ENCODE assay signal across 26 cellular contexts in genomic region chr18:42196651-42197050, GRCh38.
DNase-seq lines count a peak whose midpoint lies in the region; ATAC-seq, FAIRE-seq and TF ChIP-seq lines count a peak whose summit lies in the region.
"Had no signal": no experiment of that assay in that cellular context is flagged by ENCODE, and none has a peak within 500 bp of the region (broad histone marks: within the 10 kb centered on the region; RNA-seq: fewer than 3 reads in every experiment).

No MANE protein-coding gene starts in this region.

- H3K36me3 ChIP-seq in bronchial epithelial cell (ENCODE audit: control insufficient read depth, insufficient read depth, low read length) = no peaks in the 10 kb centered on the region
- no peaks in the 10 kb centered on the region for H3K36me3 ChIP-seq in mesodermal cell (ENCODE audit: control insufficient read depth, insufficient read depth, low read length)

- in situ Hi-C loops in Caki2 (cut with HindIII; ENCODE audit: low pct_unique_long_range_greater_than_20kb, low sequenced_read_pairs) = no loop called here

- H3K27ac Mint-ChIP-seq in T-helper 17 cell = no peak overlapping the region
- H3K27ac Mint-ChIP-seq: activated CD8-positive, alpha-beta T cell treated with anti-CD3 and anti-CD28 coated beads for 36 hours; stimulated activated effector memory CD8-positive, alpha-beta T cell treated with anti-CD3 and anti-CD28 coated beads, Interleukin-12 subunit alpha, Interleukin-12 subunit beta, amount 100 ng/mL, for 72 hours; T-cell had no signal

- H3K4me3 Mint-ChIP-seq in T-helper 17 cell = no peak overlapping the region
- H3K4me3 Mint-ChIP-seq: activated CD8-positive, alpha-beta T cell treated with anti-CD3 and anti-CD28 coated beads for 36 hours; stimulated activated effector memory CD8-positive, alpha-beta T cell treated with anti-CD3 and anti-CD28 coated beads, Interleukin-12 subunit alpha, Interleukin-12 subunit beta, amount 100 ng/mL, for 72 hours; T-cell had no signal

- no peaks in the 10 kb centered on the region for H3K36me3 Mint-ChIP-seq in T-helper 17 cell (ENCODE audit: low read depth)
- H3K36me3 Mint-ChIP-seq: stimulated activated effector memory CD8-positive, alpha-beta T cell treated with anti-CD3 and anti-CD28 coated beads, Interleukin-12 subunit alpha, Interleukin-12 subunit beta, amount 100 ng/mL, for 72 hours; T-cell had no signal

- DNase-seq in Caki2 (ENCODE audit: low read depth) = peak; percentile 35
- peak; percentile 28 for DNase-seq in LHCN-M2 (ENCODE audit: low read depth)
- peak; percentile 35 for DNase-seq in bronchial epithelial cell (ENCODE audit: low read depth)
- no peak for DNase-seq in GDM1 (lab: John Stamatoyannopoulos, UW)
- DNase-seq in NCI-H2107 treated with DMSO at 0.1 percent for 48 hours (lab: John Stamatoyannopoulos, UW; ENCODE audit: unreplicated experiment) = no peak
- DNase-seq in T-helper 17 cell = no peak
- DNase-seq: activated CD4-positive, alpha-beta T cell treated with anti-CD3 and anti-CD28 coated beads for 1 hour; activated CD8-positive, alpha-beta T cell treated with anti-CD3 and anti-CD28 coated beads for 36 hours; activated gamma-delta T cell; cortex of kidney; GOT3; KBM-7; mesendoderm; NCI-H2171; NCI-H524 treated with DMSO at 0.1 percent for 48 hours; nucleus accumbens; small intestine; stimulated activated CD4-positive, alpha-beta T cell treated with anti-CD3 and anti-CD28 coated beads, Interleukin-2, amount 100 ng/mL, for 24 hours; T-cell had no signal

- no peak for FAIRE-seq in bronchial epithelial cell (lab: Jason Lieb, UNC)
- FAIRE-seq: endometrium, GM18507, small intestine had no signal

- no peaks in the 10 kb centered on the region for H3K4me1 Mint-ChIP-seq in T-helper 17 cell
- H3K4me1 Mint-ChIP-seq: stimulated activated effector memory CD8-positive, alpha-beta T cell treated with anti-CD3 and anti-CD28 coated beads, Interleukin-12 subunit alpha, Interleukin-12 subunit beta, amount 100 ng/mL, for 72 hours; T-cell had no signal

- H3K27me3 ChIP-seq in bronchial epithelial cell (ENCODE audit: control insufficient read depth, insufficient read depth, low read length) = no peaks in the 10 kb centered on the region

- no peak overlapping the region for H3K4me3 ChIP-seq in bronchial epithelial cell (ENCODE audit: low read depth, low read length)
- no peak overlapping the region for H3K4me3 ChIP-seq in mesodermal cell (ENCODE audit: extremely low read depth, insufficient read depth, low read length, poor library complexity, severe bottlenecking)

- H3K4me1 ChIP-seq in mesodermal cell (ENCODE audit: control insufficient read depth, insufficient read depth, low read length, poor library complexity, severe bottlenecking) = peaks cover 26% of the 10 kb centered on the region

- no peaks in the 10 kb centered on the region for H3K9me3 ChIP-seq in mesodermal cell (ENCODE audit: control insufficient read depth, low read length)
- H3K9me3 ChIP-seq in T-helper 17 cell (ENCODE audit: control insufficient read depth, low read length, poor library complexity, severe bottlenecking) = no peaks in the 10 kb centered on the region

- TF ChIP-seq CTCF in bronchial epithelial cell (IDR thresholded peaks at IDR 0.05; ENCODE audit: insufficient read depth, low read length, severe bottlenecking) = no peak

- ATAC-seq in HG02970 (IDR thresholded peaks at IDR 0.05; ENCODE audit: low FRiP score, unreplicated experiment) = no peak
- ATAC-seq in T-helper 17 cell = no peak
- ATAC-seq: activated CD8-positive, alpha-beta T cell treated with anti-CD3 and anti-CD28 coated beads for 36 hours; Panc1; stimulated activated effector memory CD8-positive, alpha-beta T cell treated with anti-CD3 and anti-CD28 coated beads, Interleukin-12 subunit alpha, Interleukin-12 subunit beta, amount 100 ng/mL, for 72 hours; T-cell had no signal

- no peaks in the 10 kb centered on the region for H3K27me3 Mint-ChIP-seq in T-helper 17 cell
- H3K27me3 Mint-ChIP-seq: activated CD8-positive, alpha-beta T cell treated with anti-CD3 and anti-CD28 coated beads for 36 hours; T-cell had no signal

- peak overlapping the region; percentile 74 for H3K27ac ChIP-seq in mesodermal cell (ENCODE audit: low read depth, low read length, severe bottlenecking)
- H3K27ac ChIP-seq: C4-2B had no signal

Comparison
In these comparisons a context has a peak if more than half of its experiments do, and no peak if none do; other contexts are left out.
1. DNase-seq: peak in Caki2 (single experiment), LHCN-M2 (single experiment) and bronchial epithelial cell (single experiment); none in GDM1 (single experiment), NCI-H2107 treated with DMSO at 0.1 percent for 48 hours (single experiment) and T-helper 17 cell (0 of 3).